11 cellular contexts compared by ENCODE assay signal in the genomic region with DNA sequence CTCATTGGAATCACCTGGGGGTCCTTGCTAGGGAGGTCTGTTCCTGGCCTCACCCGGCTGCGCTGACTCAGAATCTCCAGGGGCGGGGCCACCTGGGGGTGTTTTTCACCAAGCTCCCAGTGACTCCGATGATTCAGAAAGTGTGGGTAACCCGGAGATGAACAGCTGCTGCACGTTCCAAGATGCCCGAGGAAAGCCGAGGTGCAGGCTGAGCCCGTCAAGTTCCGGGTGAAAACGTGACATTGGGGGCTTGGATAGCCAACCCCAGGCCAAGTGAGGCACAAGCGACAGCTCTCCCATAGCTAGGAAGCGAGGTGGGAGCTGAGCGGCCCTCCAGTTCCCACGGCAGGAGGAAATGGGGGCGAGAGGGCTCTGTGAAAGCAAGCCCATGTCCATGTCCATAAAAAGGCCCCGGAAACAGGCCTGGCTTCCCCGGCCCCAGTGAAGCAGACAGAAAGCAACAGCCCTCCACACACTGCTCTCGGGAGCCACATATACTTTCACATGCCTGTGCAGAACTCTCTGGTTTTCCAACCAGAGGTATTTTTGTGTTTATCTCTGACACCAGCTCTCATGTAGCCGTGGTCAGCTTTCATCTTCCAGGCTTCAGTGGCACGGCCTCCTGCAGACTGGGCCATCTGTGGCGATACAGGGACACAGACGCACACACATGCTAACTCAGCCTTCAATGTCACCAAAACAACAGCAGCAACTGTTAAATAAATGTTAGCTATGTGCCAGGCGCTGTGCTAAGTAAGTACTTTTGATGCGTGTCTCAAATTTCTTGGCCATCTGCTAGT.
DNase-seq lines count a peak whose midpoint lies in the region; ATAC-seq and TF ChIP-seq lines count a peak whose summit lies in the region.
"Had no signal": no experiment of that assay in that cellular context is flagged by ENCODE, and none has a peak within 500 bp of the region (broad histone marks: within the 10 kb centered on the region; RNA-seq: fewer than 3 reads in every experiment).

No MANE protein-coding gene starts in this region.

- H3K9me3 ChIP-seq in mesodermal cell (ENCODE audit: control insufficient read depth, low read length): no peaks in the 10 kb centered on the region
- no peaks in the 10 kb centered on the region for H3K9me3 ChIP-seq in prostate gland
- H3K9me3 ChIP-seq: heart left ventricle had no signal

- H3K27me3 ChIP-seq in prostate gland (replicated peaks; ENCODE audit: insufficient read depth): no peaks in the 10 kb centered on the region
- H3K27me3 ChIP-seq: heart left ventricle had no signal

- H3K36me3 Mint-ChIP-seq in chondrocyte (ENCODE audit: low read depth): no peaks in the 10 kb centered on the region

- no peak for ATAC-seq in HG02678 (IDR thresholded peaks at IDR 0.05; ENCODE audit: unreplicated experiment)

- H3K4me1 ChIP-seq in mesodermal cell (ENCODE audit: control insufficient read depth, insufficient read depth, low read length, poor library complexity, severe bottlenecking) (peaks cover 7% of the 10 kb centered on the region), prostate gland (replicated peaks) (no peaks in the 10 kb centered on the region)
- H3K4me1 ChIP-seq: heart left ventricle had no signal

- H3K27ac Mint-ChIP-seq in chondrocyte (ENCODE audit: unreplicated experiment): peak overlapping the region; percentile 93

- no peaks in the 10 kb centered on the region for H3K27me3 Mint-ChIP-seq in chondrocyte (ENCODE audit: low read depth)

- H3K27ac ChIP-seq in mesodermal cell (ENCODE audit: low read depth, low read length, severe bottlenecking) (peak overlapping the region; percentile 36), prostate gland (no peak overlapping the region)

- H3K4me3 Mint-ChIP-seq in chondrocyte (ENCODE audit: unreplicated experiment): peak overlapping the region; percentile 35

- peaks cover 14% of the 10 kb centered on the region for H3K4me1 Mint-ChIP-seq in chondrocyte (ENCODE audit: low read depth)

- H3K4me3 ChIP-seq in mesodermal cell (ENCODE audit: extremely low read depth, insufficient read depth, low read length, poor library complexity, severe bottlenecking) (no peak overlapping the region), prostate gland (no peak overlapping the region)

- no peak for TF ChIP-seq POLR2A in prostate gland (IDR thresholded peaks at IDR 0.05)

- whole genome bisulfite sequencing in mesodermal cell (ENCODE audit: insufficient coverage in 2 of 2), 2 experiments: 89 to 91% methylated on average over 22 to 23 of the region's 25 CpGs
- 87% methylated on average over 25 of the region's 25 CpGs for WGBS in prostate gland

- DNase-seq in DMS 273 treated with DMSO at 0.1 percent for 48 hours (lab: John Stamatoyannopoulos, UW) (peak; percentile 98), NCI-H446 (lab: John Stamatoyannopoulos, UW) (peak; percentile 7 to 76), chondrocyte (ENCODE audit: low spot score) (no peak), prostate gland (ENCODE audit: low spot score) (no peak), NCI-H187 treated with DMSO at 0.1 percent for 48 hours (lab: John Stamatoyannopoulos, UW) (no peak), NCI-H526 treated with DMSO at 0.1 percent for 48 hours (lab: John Stamatoyannopoulos, UW) (no peak)
- DNase-seq: activated naive CD4-positive, alpha-beta T cell treated with Interleukin-2 at 50 U/mL for 16 hours; NCI-H187 had no signal

- no peak for TF ChIP-seq CTCF in chondrocyte (IDR thresholded peaks at IDR 0.05)
- no peak for TF ChIP-seq CTCF in prostate gland (IDR thresholded peaks at IDR 0.05)

- H3K36me3 ChIP-seq in mesodermal cell (ENCODE audit: control insufficient read depth, insufficient read depth, low read length) (no peaks in the 10 kb centered on the region), prostate gland (no peaks in the 10 kb centered on the region)
- H3K36me3 ChIP-seq: heart left ventricle had no signal

- no peaks in the 10 kb centered on the region for H3K9me3 Mint-ChIP-seq in chondrocyte (ENCODE audit: low read depth)

- intact Hi-C loops in prostate gland (cut with DNase I): no loop called here

Comparison
In these comparisons a context has a peak if more than half of its experiments do, and no peak if none do; other contexts are left out.
1. DNase-seq: peak in DMS 273 treated with DMSO at 0.1 percent for 48 hours (single experiment) and NCI-H446 (2 of 2); none in chondrocyte (single experiment), prostate gland (single experiment), NCI-H187 treated with DMSO at 0.1 percent for 48 hours (single experiment) and NCI-H526 treated with DMSO at 0.1 percent for 48 hours (single experiment).